ENCODE assay signal across 1 cellular context in genomic region chr9:124869986-124870560, GRCh38.
A peak's percentile ranks its signal among the peaks of the same experiment; 100 is the strongest.
TF ChIP-seq lines count a peak whose summit lies in the region.

No MANE protein-coding gene starts in this region.

TF ChIP-seq in IMR-90, 13 proteins besides CTCF, POLR2A, EP300 and RAD21:
- TF ChIP-seq MXI1 (IDR thresholded peaks at IDR 0.05; ENCODE audit: borderline replicate concordance, low read depth, low read length) (no peak), NFE2L2 (IDR thresholded peaks at IDR 0.05; ENCODE audit: low read depth, low read length) (no peak), FOS (IDR thresholded peaks at IDR 0.05; ENCODE audit: low read depth, low read length) (no peak), RCOR1 (IDR thresholded peaks at IDR 0.05; ENCODE audit: insufficient replicate concordance, low read length) (no peak), USF2 (IDR thresholded peaks at IDR 0.05; ENCODE audit: low read depth, low read length) (no peak), RFX5 (IDR thresholded peaks at IDR 0.05; ENCODE audit: low read depth, low read length) (no peak), SMC3 (IDR thresholded peaks at IDR 0.05; ENCODE audit: low read depth, low read length) (no peak), MAZ (IDR thresholded peaks at IDR 0.05; ENCODE audit: borderline replicate concordance, low read depth, low read length) (peak; percentile 63; the same call in 1 of the 2 replicates), CHD1 (IDR thresholded peaks at IDR 0.05; ENCODE audit: low read depth, low read length) (no peak)
